Comparison of ENCODE assay signal across 13 cellular contexts in the genomic region with DNA sequence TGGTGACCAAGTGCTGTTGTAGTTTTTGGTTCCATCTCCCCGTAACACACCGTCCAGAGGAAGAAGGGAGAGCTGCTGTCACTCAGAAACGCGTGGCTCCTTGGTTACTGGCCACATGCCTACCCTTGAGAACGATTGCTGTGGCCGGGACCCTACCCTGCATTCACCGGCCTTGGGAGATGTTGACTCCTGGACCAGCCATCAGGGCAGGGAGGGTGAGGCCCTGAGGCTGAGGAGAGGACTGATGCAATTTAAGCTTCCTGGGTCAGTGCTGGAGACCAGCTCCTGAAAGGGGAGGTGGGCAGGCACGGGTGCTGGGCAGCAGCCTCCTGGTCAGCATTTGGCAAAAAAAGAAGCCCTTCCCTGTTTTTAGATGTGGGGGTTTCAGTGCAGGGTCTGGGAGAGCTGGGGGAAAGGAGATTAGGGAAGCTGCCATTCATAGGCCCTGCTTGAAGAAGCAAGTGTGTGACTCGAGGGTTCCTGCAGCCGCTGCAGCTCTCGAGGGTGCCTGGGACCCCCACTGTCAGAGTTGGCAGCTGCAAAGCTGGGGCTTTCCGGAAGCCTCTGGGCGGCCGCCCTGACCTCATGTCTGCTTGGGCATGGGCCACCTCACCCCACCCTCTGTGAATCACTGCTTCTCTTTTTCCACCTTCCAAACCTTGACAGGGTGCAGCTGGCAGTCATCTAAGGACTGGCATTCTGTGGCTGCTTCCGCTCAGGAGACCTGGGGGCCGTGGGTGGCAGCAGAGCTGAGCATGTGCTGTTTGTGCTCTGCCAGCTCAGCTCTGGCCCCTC.
"Had no signal": no experiment of that assay in that cellular context is flagged by ENCODE, and none has a peak within 500 bp of the region (broad histone marks: within the 10 kb centered on the region; RNA-seq: fewer than 3 reads in every experiment).

No MANE protein-coding gene starts in this region.

- H3K27ac ChIP-seq: esophagus muscularis mucosa, neural progenitor cell, pancreas, SJSA1, tibial artery had no signal

- ATAC-seq: activated T-cell treated with anti-CD3 and anti-CD28 coated beads, Interleukin-2, amount 50 U/mL, for 4 hours; pancreas had no signal

- H3K27me3 Mint-ChIP-seq: activated CD4-positive, alpha-beta memory T cell treated with anti-CD3 and anti-CD28 coated beads for 36 hours had no signal

- DNase-seq: activated CD4-positive, alpha-beta memory T cell treated with anti-CD3 and anti-CD28 coated beads for 36 hours; activated CD4-positive, alpha-beta T cell treated with anti-CD3 and anti-CD28 coated beads for 1 hour; activated T-cell treated with anti-CD3 and anti-CD28 coated beads, Interleukin-2, amount 50 U/mL, for 4 hours; caudate nucleus; foreskin melanocyte; pancreas; stimulated activated CD4-positive, alpha-beta T cell treated with anti-CD3 and anti-CD28 coated beads, Interleukin-15, amount 100 ng/mL, for 24 hours; stimulated activated CD4-positive, alpha-beta T cell treated with anti-CD3 and anti-CD28 coated beads, Interleukin-4, amount 100 ng/mL, for 24 hours; T-helper 9 cell had no signal

- H3K4me3 ChIP-seq: esophagus muscularis mucosa, neural progenitor cell, pancreas, SJSA1, tibial artery had no signal

- H3K4me3 Mint-ChIP-seq: activated CD4-positive, alpha-beta memory T cell treated with anti-CD3 and anti-CD28 coated beads for 36 hours; activated T-cell treated with anti-CD3 and anti-CD28 coated beads, Interleukin-2, amount 50 U/mL, for 4 hours; neural progenitor cell had no signal

- H3K9ac ChIP-seq: neural progenitor cell had no signal

- H3K9me3 Mint-ChIP-seq: activated CD4-positive, alpha-beta memory T cell treated with anti-CD3 and anti-CD28 coated beads for 36 hours; activated T-cell treated with anti-CD3 and anti-CD28 coated beads, Interleukin-2, amount 50 U/mL, for 4 hours; neural progenitor cell had no signal

- H3K27me3 ChIP-seq: esophagus muscularis mucosa, neural progenitor cell, pancreas, SJSA1, tibial artery had no signal

- H3K9me3 ChIP-seq: esophagus muscularis mucosa, pancreas, SJSA1, tibial artery had no signal

- H3K27ac Mint-ChIP-seq: activated CD4-positive, alpha-beta memory T cell treated with anti-CD3 and anti-CD28 coated beads for 36 hours; neural progenitor cell had no signal

- H3K36me3 ChIP-seq: neural progenitor cell, pancreas, SJSA1 had no signal

- H2AFZ ChIP-seq: neural progenitor cell had no signal

- H3K4me2 ChIP-seq: neural progenitor cell had no signal

- H3K4me1 ChIP-seq: neural progenitor cell, pancreas, tibial artery had no signal

- H3K4me1 Mint-ChIP-seq: neural progenitor cell had no signal
